Comparison of ENCODE assay signal across 13 cellular contexts in the genomic region with DNA sequence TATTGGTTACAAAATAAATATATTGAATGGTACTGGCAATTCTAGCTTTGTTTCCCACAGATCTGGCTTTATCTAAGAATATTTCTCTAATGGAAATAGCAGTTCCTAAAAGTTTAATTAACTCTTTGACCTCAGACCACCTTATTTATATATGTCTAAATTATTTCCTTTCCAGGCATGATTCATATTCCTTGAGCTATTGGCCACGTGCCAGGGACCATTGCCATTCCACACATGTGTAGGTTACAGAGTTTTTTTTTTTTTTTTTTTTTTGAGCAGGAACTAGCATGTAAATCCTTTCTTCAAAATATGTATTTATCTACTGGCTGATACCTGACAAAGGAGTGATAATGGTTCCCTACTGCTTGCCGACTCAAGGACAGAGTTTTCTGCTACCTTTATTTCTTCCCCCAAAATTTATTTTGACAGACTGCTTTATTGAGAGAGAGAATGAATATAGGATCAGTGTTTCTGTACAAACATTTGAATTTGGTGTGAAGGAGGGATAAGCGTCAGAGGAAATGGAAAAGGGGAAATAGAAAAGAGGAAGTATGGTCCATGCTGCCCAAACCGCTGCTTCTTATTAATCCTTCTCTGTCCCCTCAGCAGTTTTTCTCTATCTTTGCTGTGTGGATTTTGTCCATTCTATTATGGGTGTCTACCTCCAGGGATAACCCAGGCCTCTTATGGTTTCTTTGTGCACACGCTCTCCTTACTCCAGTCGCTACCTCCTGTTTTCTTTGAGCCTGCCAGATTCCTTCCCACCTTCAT. TPM values are rescaled to one million over a fixed set of nuclear protein-coding genes. Genes with fewer than 3 reads are reported as not detected.
DNase-seq lines count a peak whose midpoint lies in the region; ATAC-seq, FAIRE-seq and TF ChIP-seq lines count a peak whose summit lies in the region.
"Had no signal": no experiment of that assay in that cellular context is flagged by ENCODE, and none has a peak within 500 bp of the region (broad histone marks: within the 10 kb centered on the region; RNA-seq: fewer than 3 reads in every experiment).

No MANE protein-coding gene starts in this region.

- H3K36me3 ChIP-seq in bronchial epithelial cell (ENCODE audit: control insufficient read depth, insufficient read depth, low read length): no peaks in the 10 kb centered on the region

- no peak for TF ChIP-seq CTCF in bronchial epithelial cell (IDR thresholded peaks at IDR 0.05; ENCODE audit: insufficient read depth, low read length, severe bottlenecking)

- FAIRE-seq in bronchial epithelial cell (lab: Jason Lieb, UNC): no peak
- FAIRE-seq: keratinocyte had no signal

- DNase-seq in Daoy (ENCODE audit: low read depth) (peak; percentile 79), MV-4-11 (lab: John Stamatoyannopoulos, UW) (peak; percentile 95), bronchial epithelial cell (ENCODE audit: low read depth) (peak; percentile 72), midbrain (lab: John Stamatoyannopoulos, UW) (peak; percentile 8), NCI-H526 (lab: John Stamatoyannopoulos, UW) (no peak), NCI-H187 (lab: John Stamatoyannopoulos, UW) (no peak), D341Med (ENCODE audit: low spot score) (no peak)
- DNase-seq: activated T-cell treated with anti-CD3 and anti-CD28 coated beads, Interleukin-2, amount 50 U/mL, for 24 hours; NCI-H2107; T-cell had no signal

- ATAC-seq in GM21576 (IDR thresholded peaks at IDR 0.05; ENCODE audit: unreplicated experiment): no peak
- ATAC-seq: HCT116, T-cell had no signal

- H3K27me3 ChIP-seq in bronchial epithelial cell (ENCODE audit: control insufficient read depth, insufficient read depth, low read length): no peaks in the 10 kb centered on the region

- H3K4me3 ChIP-seq in bronchial epithelial cell (ENCODE audit: low read depth, low read length): no peak overlapping the region

RNA-seq across cellular contexts. Expression of gene PDE3A, which starts 36.4 kb away (rescaled TPM):
- 0.17 and 0.57 TPM in 2 replicates for total RNA-seq in Daoy (2014; rRNA removed; shearing (Covaris generic))
- total RNA-seq in bronchial epithelial cell: under 0.01 TPM in 1 of 2 replicates, not detected in the other

Comparison
In these comparisons a context has a peak if more than half of its experiments do, and no peak if none do; other contexts are left out.
1. DNase-seq: peak in Daoy (single experiment), MV-4-11 (single experiment), bronchial epithelial cell (single experiment) and midbrain (single experiment); none in NCI-H526 (0 of 2), NCI-H187 (0 of 2) and D341Med (single experiment).